In genomic region chr19:55080121-55080914, GRCh38 we compare ENCODE assay signal across 8 cellular contexts. TPM values are rescaled to one million over a fixed set of nuclear protein-coding genes. Genes with fewer than 3 reads are reported as not detected.
DNase-seq lines count a peak whose midpoint lies in the region; ATAC-seq and TF ChIP-seq lines count a peak whose summit lies in the region.

No MANE protein-coding gene starts in this region.

- DNase-seq in D341Med (ENCODE audit: low spot score) (peak; percentile 97), HuH-7.5 (ENCODE audit: low spot score) (peak; percentile 75), Panc1 (ENCODE audit: low read depth, low spot score) (no peak), germinal center (ENCODE audit: low spot score) (peak; percentile 79), prostate gland (ENCODE audit: low spot score) (peak; percentile 55), globus pallidus (ENCODE audit: low spot score) (no peak)
- DNase-seq in activated effector memory CD4-positive, alpha-beta T cell treated with anti-CD3 and anti-CD28 coated beads, Interleukin-2, amount 50 U/mL, for 16 hours = peak; percentile 83

- POLR2A ChIA-PET in Panc1 (lab: Charles Lee) = interaction anchor here (0.5 to 0.6 kb wide), 2 partner anchors 14 to 37 kb away, joined by 3 to 4 read pairs; no protein-coding TSS in a partner anchor

- H3K27me3 ChIP-seq in Panc1 (ENCODE audit: control insufficient read depth, insufficient read depth, low read length) = no peaks in the 10 kb centered on the region
- no peaks in the 10 kb centered on the region for H3K27me3 ChIP-seq in prostate gland (replicated peaks; ENCODE audit: insufficient read depth)

- ATAC-seq in Panc1 (peak; percentile 89), HG03571 (IDR thresholded peaks at IDR 0.05; ENCODE audit: unreplicated experiment) (no peak)

- 12% methylated on average over 47 of the region's 55 CpGs for WGBS in prostate gland

- no TSS peak for BruUV-seq in Panc1 (replicated peaks; lab: Mats Ljungman, UMichigan)

- TF ChIP-seq CTCF in Panc1 (IDR thresholded peaks at IDR 0.05) (no peak), prostate gland (IDR thresholded peaks at IDR 0.05) (no peak)

- H3K4me1 ChIP-seq in Panc1 (ENCODE audit: control insufficient read depth, insufficient read depth, low read length) = peaks cover 2% of the 10 kb centered on the region; the same call in 1 of the 2 replicates
- H3K4me1 ChIP-seq in prostate gland (replicated peaks) = no peaks in the 10 kb centered on the region

- intact Hi-C loops in Panc1 (cut with micrococcal nuclease; ENCODE audit: unreplicated experiment) = no loop called here
- intact Hi-C loops in prostate gland (cut with DNase I) = no loop called here

- H3K27ac ChIP-seq in Panc1 (ENCODE audit: low read length) = peak overlapping the region; percentile 67; the same call in 1 of the 2 replicates
- H3K27ac ChIP-seq in prostate gland = peak overlapping the region; percentile 29 to 35

- no peaks in the 10 kb centered on the region for H3K36me3 ChIP-seq in Panc1 (ENCODE audit: control insufficient read depth, insufficient read depth, low read length)
- no peaks in the 10 kb centered on the region for H3K36me3 ChIP-seq in prostate gland

- TF ChIP-seq POLR2A in prostate gland (IDR thresholded peaks at IDR 0.05) = peak; percentile 18

- H3K9me3 ChIP-seq in Panc1 (ENCODE audit: control insufficient read depth, insufficient read depth, low read depth, low read length) = no peaks in the 10 kb centered on the region
- H3K9me3 ChIP-seq in prostate gland = no peaks in the 10 kb centered on the region

- in situ Hi-C loops in Panc1 (cut with HindIII; ENCODE audit: low pct_unique_long_range_greater_than_20kb, low sequenced_read_pairs) = no loop called here

- H3K4me3 ChIP-seq in Panc1 (ENCODE audit: low read depth in 2 of 2, low read length in 2 of 2) (peak overlapping the region; percentile 39 to 61), prostate gland (peak overlapping the region in 1 of 2 donors; percentile 33)

- CTCF ChIA-PET in Panc1 (lab: Charles Lee) = interaction anchor here (0.6 to 0.9 kb wide), 2 partner anchors 8 to 426 kb away, joined by 7 to 11 read pairs; no protein-coding TSS in a partner anchor

RNA-seq across cellular contexts. Expression of gene EPS8L1, which starts 4.6 kb away (rescaled TPM):
- 11.0 TPM for total RNA-seq in Panc1 (2021; ENCODE audit: unreplicated experiment)
- polyA plus RNA-seq in Panc1 (2012; ENCODE audit: insufficient read length) = 27.5 TPM
- total RNA-seq in prostate gland = 10 to 100 TPM; 36.8 to 62.8 TPM

RNA-seq across cellular contexts. Expression of gene RDH13, which starts 17.4 kb away (rescaled TPM):
- total RNA-seq in Panc1 (2021; ENCODE audit: unreplicated experiment) (37.8 TPM), prostate gland (10 to 100 TPM; 29.8 to 32.8 TPM)
- 33.0 TPM for polyA plus RNA-seq in Panc1 (2012; ENCODE audit: insufficient read length)

RNA-seq across cellular contexts. Expression of gene PPP1R12C, which starts 37.1 kb away (rescaled TPM):
- 158 TPM for total RNA-seq in Panc1 (2021; ENCODE audit: unreplicated experiment)
- polyA plus RNA-seq in Panc1 (2012; ENCODE audit: insufficient read length) = 141 TPM
- total RNA-seq in prostate gland = 100 to 1,000 TPM in 1 of 2 donors, 10 to 100 TPM in 1; 67.8 to 164 TPM

RNA-seq across cellular contexts. Expression of gene GP6, which starts 42.3 kb away (rescaled TPM):
- 1.2 TPM for total RNA-seq in Panc1 (2021; ENCODE audit: unreplicated experiment)
- polyA plus RNA-seq in Panc1 (2012; ENCODE audit: insufficient read length) = 0.57 TPM
- under 1 TPM; 0.23 to 0.27 TPM for total RNA-seq in prostate gland

Comparison
In these comparisons a context has a peak if more than half of its experiments do, and no peak if none do; other contexts are left out.
1. DNase-seq: peak in D341Med (single experiment), HuH-7.5 (single experiment), activated effector memory CD4-positive, alpha-beta T cell treated with anti-CD3 and anti-CD28 coated beads, Interleukin-2, amount 50 U/mL, for 16 hours (single experiment), germinal center (single experiment) and prostate gland (single experiment); none in Panc1 (single experiment) and globus pallidus (single experiment).